In the genomic region with DNA sequence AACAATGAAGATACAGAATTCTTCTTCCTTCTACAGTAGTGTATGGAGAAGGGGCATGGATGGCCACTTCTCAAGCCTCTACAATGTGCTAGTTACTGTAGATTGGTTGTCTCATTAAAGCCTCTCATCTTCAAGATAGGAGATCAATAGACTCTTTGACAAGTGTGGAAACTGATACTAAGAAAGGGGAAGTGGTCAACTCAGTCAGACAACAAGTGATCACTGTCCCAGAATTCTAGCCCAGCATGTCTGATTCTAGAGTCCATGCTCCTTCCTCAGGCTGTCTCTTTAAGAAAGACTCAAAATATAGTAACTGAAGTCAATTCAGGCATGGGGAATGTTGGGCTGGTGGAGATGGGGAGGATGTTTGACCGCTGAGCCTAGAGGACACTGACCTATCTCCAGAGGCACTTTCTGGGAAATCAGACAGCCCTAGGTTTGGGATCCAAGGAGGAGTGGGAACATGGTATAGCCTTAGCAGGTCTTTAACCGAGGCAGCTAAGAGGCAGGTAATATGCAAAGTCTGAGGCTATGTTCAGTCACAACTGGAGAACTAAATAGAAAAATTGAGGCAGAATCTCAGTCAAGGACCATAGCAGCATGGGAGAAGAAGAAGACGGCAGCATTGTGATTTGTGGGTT, we compare ENCODE assay signal across 11 cellular contexts.
A peak's percentile ranks its signal among the peaks of the same experiment; 100 is the strongest.
DNase-seq lines count a peak whose midpoint lies in the region; ATAC-seq and TF ChIP-seq lines count a peak whose summit lies in the region.
"Had no signal": no experiment of that assay in that cellular context is flagged by ENCODE, and none has a peak within 500 bp of the region (broad histone marks: within the 10 kb centered on the region; RNA-seq: fewer than 3 reads in every experiment).

No MANE protein-coding gene starts in this region.

- H3K4me2 ChIP-seq in BLaER1 treated with 17β-estradiol and CSF1 and Interleukin-3, amounts not matched to agents 10 nM and 100 nM: peak overlapping the region; percentile 28 to 97 (median 84); a peak in 21 of 22 replicates
- H3K4me2 ChIP-seq in SU-DHL-6 (ENCODE audit: low read depth, low read length, poor library complexity, severe bottlenecking): peak overlapping the region; percentile 40

- TF ChIP-seq CTCF in SU-DHL-6 (IDR thresholded peaks at IDR 0.05; ENCODE audit: insufficient read depth, low read length, poor library complexity, severe bottlenecking): no peak

- no peaks in the 10 kb centered on the region for H3K79me2 ChIP-seq in SU-DHL-6 (ENCODE audit: insufficient read depth, low read length)

- H3K9ac ChIP-seq in BLaER1 treated with 17β-estradiol and CSF1 and Interleukin-3, amounts not matched to agents 10 nM and 100 nM: peak overlapping the region in 7 of 11 experiments; percentile 12 to 79 (median 71); a peak in 12 of 22 replicates
- peak overlapping the region; percentile 5; the same call in 1 of the 2 replicates for H3K9ac ChIP-seq in SU-DHL-6 (ENCODE audit: low read length)

- peaks cover 39 to 96% (median 70%) of the 10 kb centered on the region in 10 experiments for H3K4me1 ChIP-seq in BLaER1 treated with 17β-estradiol and CSF1 and Interleukin-3, amounts not matched to agents 10 nM and 100 nM
- H3K4me1 ChIP-seq: breast epithelium had no signal

- H2AFZ ChIP-seq in SU-DHL-6 (ENCODE audit: low read depth, low read length, severe bottlenecking): no peak overlapping the region

- H3K9me2 ChIP-seq in SU-DHL-6 (replicated peaks; ENCODE audit: insufficient read depth, low read length): no peaks in the 10 kb centered on the region

- H3K27me3 ChIP-seq in BLaER1 treated with 17β-estradiol and CSF1 and Interleukin-3, amounts not matched to agents 10 nM and 100 nM: no peaks in the 10 kb centered on the region
- no peaks in the 10 kb centered on the region for H3K27me3 ChIP-seq in SU-DHL-6 (ENCODE audit: low read length)
- H3K27me3 ChIP-seq: breast epithelium had no signal

- H3F3A ChIP-seq in SU-DHL-6 (ENCODE audit: insufficient read depth): peaks cover 8% of the 10 kb centered on the region

- H3K36me3 ChIP-seq in BLaER1 treated with 17β-estradiol and CSF1 and Interleukin-3, amounts not matched to agents 10 nM and 100 nM: no peaks in the 10 kb centered on the region
- H3K36me3 ChIP-seq in SU-DHL-6 (ENCODE audit: low read length): no peaks in the 10 kb centered on the region
- H3K36me3 ChIP-seq: breast epithelium had no signal

- peaks cover 0 to under 1% (median 0%) of the 10 kb centered on the region in 11 experiments; a peak in 1 of 22 replicates for H3K9me3 ChIP-seq in BLaER1 treated with 17β-estradiol and CSF1 and Interleukin-3, amounts not matched to agents 10 nM and 100 nM (replicated peaks in 1 of 11)
- H3K9me3 ChIP-seq in SU-DHL-6 (ENCODE audit: insufficient read depth, low read length): no peaks in the 10 kb centered on the region
- H3K9me3 ChIP-seq: breast epithelium had no signal

- peak overlapping the region in 9 of 11 experiments; percentile 43 to 91 (median 80); a peak in 17 of 22 replicates for H3K27ac ChIP-seq in BLaER1 treated with 17β-estradiol and CSF1 and Interleukin-3, amounts not matched to agents 10 nM and 100 nM
- peak overlapping the region; percentile 58 for H3K27ac ChIP-seq in SU-DHL-6 (ENCODE audit: low read depth, low read length)
- H3K27ac ChIP-seq: breast epithelium had no signal

- peak overlapping the region in 1 of 10 experiments; percentile 8; a peak in 1 of 20 replicates for H3K4me3 ChIP-seq in BLaER1 treated with 17β-estradiol and CSF1 and Interleukin-3, amounts not matched to agents 10 nM and 100 nM
- no peak overlapping the region for H3K4me3 ChIP-seq in SU-DHL-6 (ENCODE audit: insufficient read depth, low read length, poor library complexity, severe bottlenecking)
- H3K4me3 ChIP-seq: breast epithelium had no signal

- ATAC-seq in GM19351 (IDR thresholded peaks at IDR 0.05; ENCODE audit: unreplicated experiment) (peak; percentile 77), HG03135 (IDR thresholded peaks at IDR 0.05; ENCODE audit: unreplicated experiment) (peak; percentile 58)

- DNase-seq in COR-L47 (lab: John Stamatoyannopoulos, UW): no peak
- DNase-seq in OCI-M2 (lab: John Stamatoyannopoulos, UW; ENCODE audit: unreplicated experiment): no peak
- no peak for DNase-seq in stimulated activated CD4-positive, alpha-beta T cell treated with anti-CD3 and anti-CD28 coated beads, Interleukin-2, amount 100 ng/mL, for 48 hours
- no peak for DNase-seq in NCI-H1048 (lab: John Stamatoyannopoulos, UW)
- DNase-seq: activated CD4-positive, alpha-beta memory T cell treated with anti-CD3 and anti-CD28 coated beads for 36 hours; NCI-H2081 had no signal

- H4K20me1 ChIP-seq in BLaER1 treated with 17β-estradiol and CSF1 and Interleukin-3, amounts not matched to agents 10 nM and 100 nM: no peaks in the 10 kb centered on the region
- no peaks in the 10 kb centered on the region for H4K20me1 ChIP-seq in SU-DHL-6 (ENCODE audit: low read depth, low read length)
